In the genomic region with DNA sequence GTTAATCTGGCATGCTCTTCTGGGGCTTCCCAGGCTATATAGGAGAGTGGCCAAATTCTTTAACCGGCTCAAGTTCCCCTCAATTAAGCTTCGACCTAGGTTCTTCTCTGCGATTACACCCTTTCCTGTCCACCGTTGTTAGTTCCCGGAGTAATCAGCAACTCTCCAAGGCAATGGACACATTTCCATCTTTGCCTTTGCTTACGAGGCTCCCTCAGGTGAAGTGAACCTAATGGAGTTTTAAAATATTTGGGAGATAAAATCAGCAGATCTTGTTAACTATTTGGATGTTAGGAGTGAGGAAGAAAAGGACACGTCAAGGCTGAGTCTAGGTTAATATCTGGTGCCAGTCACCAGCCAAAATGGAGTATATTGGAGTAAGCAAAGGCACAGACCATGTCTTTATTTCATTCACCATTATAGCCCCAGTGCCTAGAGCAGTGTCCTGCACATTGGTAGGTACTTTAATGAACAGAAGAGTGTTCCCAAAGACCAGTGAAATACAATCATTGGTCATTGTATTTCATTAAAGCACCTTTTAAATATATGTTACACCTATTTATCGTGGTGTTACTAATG, we compare ENCODE assay signal across 8 cellular contexts. TPM values are rescaled to one million over a fixed set of nuclear protein-coding genes. Genes with fewer than 3 reads are reported as not detected.
A peak's percentile ranks its signal among the peaks of the same experiment; 100 is the strongest.
DNase-seq lines count a peak whose midpoint lies in the region; ATAC-seq and TF ChIP-seq lines count a peak whose summit lies in the region.

No MANE protein-coding gene starts in this region.

- peak overlapping the region; percentile 99 for H3K4me3 Mint-ChIP-seq in activated B cell treated with CpG ODN at 0.5 μM for 24 hours
- H3K4me3 Mint-ChIP-seq in immature natural killer cell: peak overlapping the region; percentile 96 to 100 (median 98)

- peaks cover 44% of the 10 kb centered on the region for H3K36me3 Mint-ChIP-seq in activated B cell treated with CpG ODN at 0.5 μM for 24 hours (ENCODE audit: low read depth)
- H3K36me3 Mint-ChIP-seq in immature natural killer cell: peaks cover 2 to 17% (median 12%) of the 10 kb centered on the region in 3 donors

- peak overlapping the region; percentile 100 for H3K27ac Mint-ChIP-seq in activated B cell treated with CpG ODN at 0.5 μM for 24 hours
- peak overlapping the region; percentile 96 to 100 (median 99) for H3K27ac Mint-ChIP-seq in immature natural killer cell

- no peak for TF ChIP-seq POLR2A in thyroid gland (IDR thresholded peaks at IDR 0.05)

- H3K4me3 ChIP-seq in right atrium auricular region (peak overlapping the region; percentile 60 to 81), thyroid gland (replicated peaks in 1 of 3) (peak overlapping the region; percentile 15 to 64 (median 50))

- H3K27me3 Mint-ChIP-seq in activated B cell treated with CpG ODN at 0.5 μM for 24 hours (no peaks in the 10 kb centered on the region), immature natural killer cell (ENCODE audit: low read depth in 3 of 3) (peaks cover 5 to 8% (median 8%) of the 10 kb centered on the region in 3 donors)

- H3K9me3 ChIP-seq in right atrium auricular region: no peaks in the 10 kb centered on the region
- no peaks in the 10 kb centered on the region for H3K9me3 ChIP-seq in thyroid gland

- ATAC-seq in activated B cell treated with CpG ODN at 0.5 μM for 24 hours (ENCODE audit: low read depth): no peak

- POLR2A ChIA-PET in activated B cell treated with CpG ODN at 0.5 μM for 24 hours (lab: Charles Lee): interaction anchor here (1.2 to 3.0 kb wide), 2 partner anchors 59 to 68 kb away, joined by 3 to 35 read pairs; a partner anchor contains a TSS

- H3K9me3 Mint-ChIP-seq in activated B cell treated with CpG ODN at 0.5 μM for 24 hours (no peaks in the 10 kb centered on the region), immature natural killer cell (no peaks in the 10 kb centered on the region)

- H3K36me3 ChIP-seq in right atrium auricular region (peaks cover 7% of the 10 kb centered on the region), thyroid gland (peaks cover 9 to 11% of the 10 kb centered on the region in 2 donors)

- H3K4me1 ChIP-seq in right atrium auricular region (peaks cover 0 to 31% of the 10 kb centered on the region in 2 donors), thyroid gland (peaks cover 22 to 30% of the 10 kb centered on the region in 2 donors)

- H3K27ac ChIP-seq in right atrium auricular region (peak overlapping the region; percentile 94 to 95), thyroid gland (peak overlapping the region in 2 of 3 donors; percentile 85 to 91)

- CTCF ChIA-PET in activated B cell treated with CpG ODN at 0.5 μM for 24 hours (lab: Charles Lee): no interaction called here

- no peaks in the 10 kb centered on the region for H3K27me3 ChIP-seq in right atrium auricular region
- no peaks in the 10 kb centered on the region for H3K27me3 ChIP-seq in thyroid gland

- intact Hi-C loops in cardiac septum (cut with DNase I) (no loop called here), activated B cell treated with CpG ODN at 0.5 μM for 24 hours (cut with micrococcal nuclease) (loop anchor here (1.0 to 10.0 kb wide), 15 partner anchors 47 to 1981 kb away; a partner anchor contains a TSS), thyroid gland (cut with DNase I) (no loop called here)

- H3K4me1 Mint-ChIP-seq in activated B cell treated with CpG ODN at 0.5 μM for 24 hours: peaks cover 37% of the 10 kb centered on the region
- peaks cover 39 to 57% of the 10 kb centered on the region in 2 donors for H3K4me1 Mint-ChIP-seq in immature natural killer cell

- TF ChIP-seq CTCF in right atrium auricular region (IDR thresholded peaks at IDR 0.05) (no peak), activated B cell treated with CpG ODN at 0.5 μM for 24 hours (IDR thresholded peaks at IDR 0.05) (no peak), thyroid gland (IDR thresholded peaks at IDR 0.05) (no peak)

- 3 to 7% methylated on average over 8 of the region's 8 CpGs for WGBS in thyroid gland, 2 donors

- DNase-seq in right atrium auricular region (ENCODE audit: low spot score): no peak
- DNase-seq in cardiac septum (ENCODE audit: low spot score): no peak
- no peak for DNase-seq in activated B cell treated with CpG ODN at 0.5 μM for 24 hours
- DNase-seq in immature natural killer cell: no peak
- DNase-seq in thyroid gland: no peak
- no peak for DNase-seq in activated CD4-positive, CD25-positive, alpha-beta regulatory T cell (lab: John Stamatoyannopoulos, UW)
- no peak for DNase-seq in NOMO-1 treated with dmso at 0.1 percent for 144 hours (lab: John Stamatoyannopoulos, UW; ENCODE audit: unreplicated experiment)
- DNase-seq in medulla oblongata (ENCODE audit: extremely low spot score): no peak

RNA-seq across cellular contexts. Expression of a gene that starts 0.5 kb away (rescaled TPM):
- total RNA-seq in right atrium auricular region (1 to 10 TPM; 6.6 to 8.7 TPM), cardiac septum (11.6 TPM), activated B cell treated with CpG ODN at 0.5 μM for 24 hours (35.7 and 40.4 TPM in 2 replicates), thyroid gland (10 to 100 TPM; 20.6 to 35.1 (median 30.7) TPM)
- polyA plus RNA-seq in immature natural killer cell: 1 to 10 TPM; 1.5 to 7.8 (median 4.1) TPM

RNA-seq across cellular contexts. Expression of a gene that starts 0.6 kb away (rescaled TPM):
- total RNA-seq in right atrium auricular region (10 to 100 TPM; 11.3 to 16.4 TPM), cardiac septum (9.6 TPM), activated B cell treated with CpG ODN at 0.5 μM for 24 hours (17.7 and 22.9 TPM in 2 replicates), thyroid gland (10 to 100 TPM; 43.1 to 82.1 (median 65.0) TPM)
- polyA plus RNA-seq in immature natural killer cell: 10 to 100 TPM; 15.6 to 23.0 (median 16.5) TPM

RNA-seq across cellular contexts. Expression of a gene that starts 59.9 kb away (rescaled TPM):
- 1 to 10 TPM; 1.0 to 2.9 TPM for total RNA-seq in right atrium auricular region
- 1.8 TPM for total RNA-seq in cardiac septum
- total RNA-seq in activated B cell treated with CpG ODN at 0.5 μM for 24 hours: not detected in 2 replicates
- under 1 TPM in 2 of 3 donors, not detected in 1; 0.66 to 0.85 TPM for polyA plus RNA-seq in immature natural killer cell
- total RNA-seq in thyroid gland: 10 to 100 TPM; 43.6 to 58.8 (median 55.3) TPM

Comparison
In these comparisons a context has a peak if more than half of its experiments do, and no peak if none do; other contexts are left out.
1. RNA of a gene that starts 59.9 kb away (total RNA-seq): 43.6 to 58.8 TPM in thyroid gland; 1.0 to 2.9 TPM in right atrium auricular region, 1.8 TPM in cardiac septum (single experiment) and not detected in activated B cell treated with CpG ODN at 0.5 μM for 24 hours; every median in the first group is over 10 times any median in the second.